10 cellular contexts compared by ENCODE assay signal in the genomic region with DNA sequence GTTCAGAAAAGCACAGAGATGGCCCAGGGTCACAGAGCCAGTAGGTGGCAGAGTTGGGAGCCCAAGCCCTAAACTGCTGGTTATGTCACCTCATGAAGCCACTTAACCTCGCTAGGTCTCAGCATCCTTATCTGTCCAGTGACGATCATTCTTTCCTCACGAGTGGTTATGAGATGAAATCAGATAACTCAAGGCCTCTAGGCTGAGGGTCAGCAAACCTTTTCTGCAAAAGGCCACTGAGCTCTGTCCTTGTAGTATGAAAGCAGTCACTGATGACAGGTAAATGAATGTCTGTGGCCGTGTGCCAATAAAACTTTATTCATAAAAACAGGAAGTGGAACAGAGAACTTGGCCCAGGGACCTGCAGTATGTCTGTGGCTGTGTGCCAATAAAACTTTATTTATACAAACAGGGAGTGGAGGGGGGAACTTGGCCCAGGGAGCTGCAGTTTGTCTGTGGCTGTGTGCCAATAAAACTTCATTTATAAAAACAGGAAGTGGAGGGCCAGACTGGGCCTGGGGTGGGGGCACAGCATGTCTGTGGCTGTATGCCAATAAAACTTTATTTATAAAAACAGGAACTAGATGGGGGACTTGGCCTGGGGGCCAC.
A peak's percentile ranks its signal among the peaks of the same experiment; 100 is the strongest.
DNase-seq lines count a peak whose midpoint lies in the region; ATAC-seq and TF ChIP-seq lines count a peak whose summit lies in the region.
"Had no signal": no experiment of that assay in that cellular context is flagged by ENCODE, and none has a peak within 500 bp of the region (broad histone marks: within the 10 kb centered on the region; RNA-seq: fewer than 3 reads in every experiment).

No MANE protein-coding gene starts in this region.

- peaks cover 6% of the 10 kb centered on the region for H3K9me3 ChIP-seq in DND-41 (ENCODE audit: insufficient read depth, low read length, severe bottlenecking)
- H3K9me3 ChIP-seq in Karpas-422 (ENCODE audit: low read length): peaks cover 8% of the 10 kb centered on the region

- H3K9me2 ChIP-seq in Karpas-422 (replicated peaks; ENCODE audit: insufficient read depth, low read length): no peaks in the 10 kb centered on the region

- H3K36me3 Mint-ChIP-seq in activated CD8-positive, alpha-beta T cell treated with anti-CD3 and anti-CD28 coated beads, Interleukin-2, amount 10 ng/mL, durations not matched to agents 7 days and 5 days (ENCODE audit: low read depth): peaks cover 11% of the 10 kb centered on the region
- H3K36me3 Mint-ChIP-seq: brain had no signal

- H3K79me2 ChIP-seq in DND-41 (ENCODE audit: insufficient read depth, low read length) (no peaks in the 10 kb centered on the region), Karpas-422 (ENCODE audit: low read length) (no peaks in the 10 kb centered on the region)

- TF ChIP-seq CTCF in DND-41 (IDR thresholded peaks at IDR 0.05; ENCODE audit: borderline replicate concordance, extremely low read depth, low read length, poor library complexity, severe bottlenecking): peak; percentile 44

- H3K4me1 Mint-ChIP-seq in activated CD8-positive, alpha-beta T cell treated with anti-CD3 and anti-CD28 coated beads, Interleukin-2, amount 10 ng/mL, durations not matched to agents 7 days and 5 days (ENCODE audit: low read depth): peaks cover 30% of the 10 kb centered on the region

- H3K27ac Mint-ChIP-seq in activated CD8-positive, alpha-beta T cell treated with anti-CD3 and anti-CD28 coated beads, Interleukin-2, amount 10 ng/mL, durations not matched to agents 7 days and 5 days: peak overlapping the region; percentile 30
- H3K27ac Mint-ChIP-seq: brain had no signal

- CTCF ChIA-PET in activated CD8-positive, alpha-beta T cell treated with anti-CD3 and anti-CD28 coated beads, Interleukin-2, amount 10 ng/mL, durations not matched to agents 7 days and 5 days (lab: Charles Lee): interaction anchor here (0.9 to 3.6 kb wide), 5 partner anchors 13 to 319 kb away, joined by 3 to 13 read pairs (median 4); a partner anchor contains a TSS

- H3K27me3 ChIP-seq in DND-41 (ENCODE audit: insufficient read depth, low read length, poor library complexity): no peaks in the 10 kb centered on the region
- peaks cover 5% of the 10 kb centered on the region; the same call in 1 of the 2 replicates for H3K27me3 ChIP-seq in Karpas-422 (ENCODE audit: low read length)

- H3K4me2 ChIP-seq in DND-41 (ENCODE audit: insufficient read depth, low read length): no peak overlapping the region
- H3K4me2 ChIP-seq in Karpas-422 (ENCODE audit: low read depth, low read length, poor library complexity, severe bottlenecking): no peak overlapping the region

- H3K4me3 ChIP-seq in DND-41 (ENCODE audit: low read depth in 1 of 2, low read length in 2 of 2) (no peak overlapping the region), Karpas-422 (ENCODE audit: low read length) (no peak overlapping the region)

- H2AFZ ChIP-seq in DND-41 (ENCODE audit: low read depth, low read length): no peak overlapping the region
- 0 out of 2 replicates have a peak overlapping the region, but pooled peaks have one; percentile 23 for H2AFZ ChIP-seq in Karpas-422 (ENCODE audit: low read length)

- peaks cover 15% of the 10 kb centered on the region for H3K9me3 Mint-ChIP-seq in activated CD8-positive, alpha-beta T cell treated with anti-CD3 and anti-CD28 coated beads, Interleukin-2, amount 10 ng/mL, durations not matched to agents 7 days and 5 days (ENCODE audit: insufficient read depth)

- H3K9ac ChIP-seq in DND-41 (ENCODE audit: low read depth, low read length) (no peak overlapping the region), Karpas-422 (ENCODE audit: low read length) (no peak overlapping the region)

- no peak for ATAC-seq in DND-41 (ENCODE audit: insufficient read depth, low read depth)
- ATAC-seq in activated CD8-positive, alpha-beta T cell treated with anti-CD3 and anti-CD28 coated beads, Interleukin-2, amount 10 ng/mL, durations not matched to agents 7 days and 5 days: no peak

- H3K4me1 ChIP-seq in DND-41 (ENCODE audit: insufficient read depth, low read length) (peaks cover 28% of the 10 kb centered on the region), Karpas-422 (ENCODE audit: low read length) (peaks cover 38% of the 10 kb centered on the region)

- peak; percentile 51 for DNase-seq in DND-41
- peak; percentile 95 for DNase-seq in Karpas-422
- no peak for DNase-seq in activated CD8-positive, alpha-beta T cell treated with anti-CD3 and anti-CD28 coated beads, Interleukin-2, amount 10 ng/mL, durations not matched to agents 7 days and 5 days
- peak; percentile 24 to 62 for DNase-seq in lung microvascular endothelial cell (ENCODE audit: low read depth in 2 of 2)
- no peak for DNase-seq in dedifferentiated amniotic fluid mesenchymal stem cell (ENCODE audit: extremely low spot score)
- DNase-seq in NCI-H345 treated with DMSO at 0.1 percent for 48 hours (lab: John Stamatoyannopoulos, UW; ENCODE audit: unreplicated experiment): no peak
- no peak for DNase-seq in NCI-H146 treated with DMSO at 0.1 percent for 48 hours (lab: John Stamatoyannopoulos, UW; ENCODE audit: unreplicated experiment)
- no peak for DNase-seq in NCI-H1694 (lab: John Stamatoyannopoulos, UW)
- DNase-seq: hypothalamus had no signal

- H3K27ac ChIP-seq in DND-41 (ENCODE audit: low read length) (peak overlapping the region; percentile 49), Karpas-422 (ENCODE audit: low read length) (no peak overlapping the region)

- no peaks in the 10 kb centered on the region for H3K27me3 Mint-ChIP-seq in activated CD8-positive, alpha-beta T cell treated with anti-CD3 and anti-CD28 coated beads, Interleukin-2, amount 10 ng/mL, durations not matched to agents 7 days and 5 days (ENCODE audit: low read depth)

- H4K20me1 ChIP-seq in DND-41 (ENCODE audit: insufficient read depth, low read length) (no peaks in the 10 kb centered on the region), Karpas-422 (ENCODE audit: insufficient read depth, low read depth, low read length) (no peaks in the 10 kb centered on the region)

- H3K4me3 Mint-ChIP-seq in activated CD8-positive, alpha-beta T cell treated with anti-CD3 and anti-CD28 coated beads, Interleukin-2, amount 10 ng/mL, durations not matched to agents 7 days and 5 days: no peak overlapping the region
- H3K4me3 Mint-ChIP-seq: brain had no signal

- no peaks in the 10 kb centered on the region for H3K36me3 ChIP-seq in DND-41 (ENCODE audit: insufficient read depth, low read length)
- H3K36me3 ChIP-seq in Karpas-422 (ENCODE audit: insufficient read depth, low read length): no peaks in the 10 kb centered on the region

- POLR2A ChIA-PET in activated CD8-positive, alpha-beta T cell treated with anti-CD3 and anti-CD28 coated beads, Interleukin-2, amount 10 ng/mL, durations not matched to agents 7 days and 5 days (lab: Charles Lee): interaction anchor here (0.6 to 0.9 kb wide), 2 partner anchors 10 to 1353 kb away, joined by 3 to 6 read pairs; no protein-coding TSS in a partner anchor

Comparison
In these comparisons a context has a peak if more than half of its experiments do, and no peak if none do; other contexts are left out.
1. DNase-seq: peak in DND-41 (single experiment), Karpas-422 (single experiment) and lung microvascular endothelial cell (2 of 2); none in activated CD8-positive, alpha-beta T cell treated with anti-CD3 and anti-CD28 coated beads, Interleukin-2, amount 10 ng/mL, durations not matched to agents 7 days and 5 days (single experiment), dedifferentiated amniotic fluid mesenchymal stem cell (single experiment), NCI-H345 treated with DMSO at 0.1 percent for 48 hours (single experiment), NCI-H146 treated with DMSO at 0.1 percent for 48 hours (single experiment) and NCI-H1694 (single experiment).